In genomic region chr15:48478581-48478980, GRCh38 we compare ENCODE assay signal across 28 cellular contexts.
A peak's percentile ranks its signal among the peaks of the same experiment; 100 is the strongest.
DNase-seq lines count a peak whose midpoint lies in the region; ATAC-seq and TF ChIP-seq lines count a peak whose summit lies in the region.
"Had no signal": no experiment of that assay in that cellular context is flagged by ENCODE, and none has a peak within 500 bp of the region (broad histone marks: within the 10 kb centered on the region; RNA-seq: fewer than 3 reads in every experiment).

No MANE protein-coding gene starts in this region.

- no peaks in the 10 kb centered on the region for H3K27me3 ChIP-seq in Karpas-422 (ENCODE audit: low read length)
- no peaks in the 10 kb centered on the region for H3K27me3 ChIP-seq in dorsolateral prefrontal cortex
- H3K27me3 ChIP-seq in mesenchymal stem cell (ENCODE audit: control insufficient read depth in 1 of 2, insufficient read depth in 1 of 2, low read length in 2 of 2) = no peaks in the 10 kb centered on the region
- no peaks in the 10 kb centered on the region for H3K27me3 ChIP-seq in testis
- H3K27me3 ChIP-seq: BE2C, body of pancreas had no signal

- WGBS in mesenchymal stem cell = 100% methylated on average over 2 of the region's 2 CpGs
- WGBS in testis, 2 donors = 51 to 66% methylated on average over 2 of the region's 2 CpGs

- H3K9ac ChIP-seq in Karpas-422 (ENCODE audit: low read length) (no peak overlapping the region), mesenchymal stem cell (ENCODE audit: low read length) (peak overlapping the region; percentile 40)

- H4K91ac ChIP-seq in mesenchymal stem cell (ENCODE audit: low read length) = no peak overlapping the region

- H3K4me3 ChIP-seq in Karpas-422 (ENCODE audit: low read length) (no peak overlapping the region), dorsolateral prefrontal cortex (no peak overlapping the region), mesenchymal stem cell (ENCODE audit: insufficient read depth in 1 of 2, low read depth in 1 of 2, low read length in 2 of 2) (no peak overlapping the region), testis (no peak overlapping the region)
- H3K4me3 ChIP-seq: body of pancreas had no signal

- H3K9me2 ChIP-seq in Karpas-422 (replicated peaks; ENCODE audit: insufficient read depth, low read length) = no peaks in the 10 kb centered on the region

- H2AK5ac ChIP-seq in mesenchymal stem cell (ENCODE audit: low read length, severe bottlenecking) = no peak overlapping the region

- H3K79me1 ChIP-seq in mesenchymal stem cell (replicated peaks; ENCODE audit: low read length, poor library complexity, severe bottlenecking) = no peaks in the 10 kb centered on the region

- intact Hi-C loops in dorsolateral prefrontal cortex (cut with DNase I) (no loop called here), testis (cut with DNase I; ENCODE audit: low total_unique reads) (no loop called here)

- TF ChIP-seq CTCF in dorsolateral prefrontal cortex (IDR thresholded peaks at IDR 0.05 in 54 of 56, conservative IDR thresholded peaks at IDR 0.05 in 2 of 56; ENCODE audit: low read depth in 1 of 56, partially characterized antibody in 56 of 56) = no peak
- no peak for TF ChIP-seq CTCF in testis (IDR thresholded peaks at IDR 0.05)

- H2BK15ac ChIP-seq in mesenchymal stem cell (ENCODE audit: low read depth, poor library complexity, severe bottlenecking) = no peak overlapping the region

- no peak overlapping the region for H3K14ac ChIP-seq in mesenchymal stem cell (ENCODE audit: low read length in 2 of 2)

- H3K4me2 ChIP-seq in Karpas-422 (ENCODE audit: low read depth, low read length, poor library complexity, severe bottlenecking) (no peak overlapping the region), mesenchymal stem cell (ENCODE audit: low read length, poor library complexity, severe bottlenecking) (no peak overlapping the region)

- DNase-seq in Karpas-422 = peak; percentile 23
- no peak for DNase-seq in dorsolateral prefrontal cortex
- DNase-seq in mesenchymal stem cell = no peak
- no peak for DNase-seq in testis
- no peak for DNase-seq in SW480 (ENCODE audit: low spot score)
- DNase-seq: activated CD4-positive, alpha-beta T cell treated with anti-CD3 and anti-CD28 coated beads, Interleukin-2, amount 50 U/mL, for 48 hours; activated CD4-positive, CD25-positive, alpha-beta regulatory T cell treated with anti-CD3 and anti-CD28 coated beads, Interleukin-2, amount 50 U/mL, for 72 hours; activated gamma-delta T cell treated with Interleukin-2 at 50 U/mL for 16 hours; activated naive CD8-positive, alpha-beta T cell treated with anti-CD3 and anti-CD28 coated beads, Interleukin-2, amount 50 U/mL, for 24 hours; activated T-cell treated with anti-CD3 and anti-CD28 coated beads, Interleukin-2, amount 50 U/mL, for 48 hours; BE2C; body of pancreas; DMS 273 treated with DMSO at 0.1 percent for 48 hours; H9; immature natural killer cell; Kasumi-1; NCI-H1417 treated with DMSO at 0.1 percent for 48 hours; NCI-H2081 treated with DMSO at 0.1 percent for 48 hours; NCI-H2227 treated with DMSO at 0.1 percent for 48 hours; NCI-H526; right cardiac atrium; Right ventricle myocardium superior; stimulated activated CD4-positive, alpha-beta T cell treated with anti-CD3 and anti-CD28 coated beads, Interleukin-4, amount 100 ng/mL, for 1 hour; T-helper 2 cell had no signal

- no peaks in the 10 kb centered on the region for H3K9me3 ChIP-seq in Karpas-422 (ENCODE audit: low read length)
- H3K9me3 ChIP-seq in mesenchymal stem cell (ENCODE audit: control insufficient read depth, low read length) = no peaks in the 10 kb centered on the region
- no peaks in the 10 kb centered on the region for H3K9me3 ChIP-seq in testis
- H3K9me3 ChIP-seq: BE2C, body of pancreas had no signal

- H3K36me3 ChIP-seq in Karpas-422 (ENCODE audit: insufficient read depth, low read length) = no peaks in the 10 kb centered on the region
- peaks cover 6 to 96% of the 10 kb centered on the region in 2 experiments for H3K36me3 ChIP-seq in mesenchymal stem cell (ENCODE audit: control insufficient read depth in 1 of 2, insufficient read depth in 2 of 2, low read depth in 1 of 2, low read length in 2 of 2)
- H3K36me3 ChIP-seq in testis (ENCODE audit: low read depth, missing control alignments) = no peaks in the 10 kb centered on the region
- H3K36me3 ChIP-seq: BE2C had no signal

- no peak for ATAC-seq in HG03175 (IDR thresholded peaks at IDR 0.05; ENCODE audit: unreplicated experiment)
- ATAC-seq in HG03108 (IDR thresholded peaks at IDR 0.05; ENCODE audit: unreplicated experiment) = no peak
- ATAC-seq: activated naive CD8-positive, alpha-beta T cell treated with anti-CD3 and anti-CD28 coated beads, Interleukin-2, amount 50 U/mL, for 24 hours; body of pancreas; HepG2; SK-N-SH treated with all-trans-retinoic acid at 6 μM for 48 hours had no signal

- H2AFZ ChIP-seq in Karpas-422 (ENCODE audit: low read length) (no peak overlapping the region), mesenchymal stem cell (ENCODE audit: low read depth, low read length) (no peak overlapping the region)

- H3K23ac ChIP-seq in mesenchymal stem cell (ENCODE audit: low read length in 2 of 2) = no peak overlapping the region

- H3K4ac ChIP-seq in mesenchymal stem cell (ENCODE audit: low read depth in 1 of 2, low read length in 2 of 2) = no peak overlapping the region

- H2BK120ac ChIP-seq in mesenchymal stem cell (ENCODE audit: low read depth, low read length) = no peak overlapping the region

- TF ChIP-seq POLR2A in testis (IDR thresholded peaks at IDR 0.05) = no peak

- H4K20me1 ChIP-seq in Karpas-422 (ENCODE audit: insufficient read depth, low read depth, low read length) = no peaks in the 10 kb centered on the region

- no peak overlapping the region for H2BK12ac ChIP-seq in mesenchymal stem cell (ENCODE audit: low read length in 2 of 2)

- H2BK5ac ChIP-seq in mesenchymal stem cell (ENCODE audit: low read depth, low read length, poor library complexity, severe bottlenecking) = no peak overlapping the region

- no peak overlapping the region for H3K27ac ChIP-seq in Karpas-422 (ENCODE audit: low read length)
- H3K27ac ChIP-seq in dorsolateral prefrontal cortex = peak overlapping the region in 53 of 59 donors; percentile 4 to 87 (median 70)
- H3K27ac ChIP-seq in mesenchymal stem cell (ENCODE audit: low read length, poor library complexity, severe bottlenecking) = no peak overlapping the region
- H3K27ac ChIP-seq in testis = peak overlapping the region; percentile 12 to 46
- H3K27ac ChIP-seq: body of pancreas had no signal

- no peak overlapping the region for H4K8ac ChIP-seq in mesenchymal stem cell (ENCODE audit: low read length)

- no peaks in the 10 kb centered on the region for H3K4me1 ChIP-seq in Karpas-422 (ENCODE audit: low read length)
- H3K4me1 ChIP-seq in mesenchymal stem cell (ENCODE audit: control insufficient read depth, insufficient read depth, low read depth, low read length) = no peaks in the 10 kb centered on the region
- H3K4me1 ChIP-seq in testis = no peaks in the 10 kb centered on the region
- H3K4me1 ChIP-seq: body of pancreas had no signal

- H3K18ac ChIP-seq in mesenchymal stem cell (ENCODE audit: low read depth in 1 of 2, low read length in 2 of 2) = no peak overlapping the region

- no peaks in the 10 kb centered on the region for H3K79me2 ChIP-seq in Karpas-422 (ENCODE audit: low read length)

Comparison
In these comparisons a context has a peak if more than half of its experiments do, and no peak if none do; other contexts are left out.
1. H3K27ac ChIP-seq: peak in dorsolateral prefrontal cortex (53 of 59) and testis (2 of 2); none in Karpas-422 (single experiment) and mesenchymal stem cell (single experiment).